ENCODE assay signal across 19 cellular contexts in genomic region chr7:13882051-13882450, GRCh38.
DNase-seq lines count a peak whose midpoint lies in the region; ATAC-seq, FAIRE-seq and TF ChIP-seq lines count a peak whose summit lies in the region.
"Had no signal": no experiment of that assay in that cellular context is flagged by ENCODE, and none has a peak within 500 bp of the region (broad histone marks: within the 10 kb centered on the region; RNA-seq: fewer than 3 reads in every experiment).

No MANE protein-coding gene starts in this region.

- TF ChIP-seq CTCF in OCI-LY1 (IDR thresholded peaks at IDR 0.05; ENCODE audit: low read length) = no peak
- TF ChIP-seq CTCF in foreskin fibroblast (IDR thresholded peaks at IDR 0.05; ENCODE audit: low read depth, low read length) = no peak

- no peaks in the 10 kb centered on the region for H4K20me1 ChIP-seq in OCI-LY1 (ENCODE audit: insufficient read depth, low read length)

- no peaks in the 10 kb centered on the region for H3F3A ChIP-seq in OCI-LY1 (ENCODE audit: insufficient read depth, low read length)

- H2AFZ ChIP-seq in OCI-LY1 (ENCODE audit: low read length) = peak overlapping the region; percentile 81; the same call in 1 of the 2 replicates

- no peaks in the 10 kb centered on the region for H3K36me3 ChIP-seq in OCI-LY1 (ENCODE audit: insufficient read depth, low read length)
- H3K36me3 ChIP-seq: BE2C had no signal

- no peak for DNase-seq in HTR-8/SVneo (ENCODE audit: insufficient read length, low spot score)
- peak; percentile 21 to 34 for DNase-seq in foreskin fibroblast
- no peak for DNase-seq in SK-N-DZ (ENCODE audit: low spot score)
- DNase-seq in HuH-7.5 (ENCODE audit: low spot score) = no peak
- DNase-seq: ACHN; BE2C; C1 segment of cervical spinal cord; CD4-positive, CD25-positive, alpha-beta regulatory T cell; CD8-positive, alpha-beta memory T cell; COR-L47; DMS 273 treated with DMSO at 0.1 percent for 48 hours; GF-D8; H9; KBM-7 had no signal

- H3K9me2 ChIP-seq in OCI-LY1 (ENCODE audit: low read depth, low read length) = no peaks in the 10 kb centered on the region

- H3K79me2 ChIP-seq in OCI-LY1 (ENCODE audit: insufficient read depth, low read length) = no peaks in the 10 kb centered on the region

- H3K9me3 ChIP-seq in OCI-LY1 (ENCODE audit: low read length) = no peaks in the 10 kb centered on the region
- H3K9me3 ChIP-seq: BE2C had no signal

- ATAC-seq in HG03045 (IDR thresholded peaks at IDR 0.05; ENCODE audit: unreplicated experiment) (no peak), GM21825 (IDR thresholded peaks at IDR 0.05; ENCODE audit: unreplicated experiment) (no peak)

- no peak overlapping the region for H3K27ac ChIP-seq in OCI-LY1 (ENCODE audit: low read depth, low read length, poor library complexity, severe bottlenecking)

- H3K9ac ChIP-seq in OCI-LY1 (ENCODE audit: low read length) = no peak overlapping the region

- H3K4me3 ChIP-seq in OCI-LY1 (ENCODE audit: low read depth, low read length, poor library complexity, severe bottlenecking) = no peak overlapping the region
- no peak overlapping the region for H3K4me3 ChIP-seq in foreskin fibroblast (ENCODE audit: low read depth in 1 of 2, low read length in 2 of 2)

- no peaks in the 10 kb centered on the region for H3K27me3 ChIP-seq in OCI-LY1 (ENCODE audit: insufficient read depth, low read length)
- H3K27me3 ChIP-seq: BE2C had no signal

- peak; percentile 13 for FAIRE-seq in HTR-8/SVneo (lab: Jason Lieb, UNC)
- FAIRE-seq: A204.1, H1 had no signal

- H3K4me2 ChIP-seq in OCI-LY1 (ENCODE audit: low read length) = no peak overlapping the region

- peaks cover 4% of the 10 kb centered on the region for H3K4me1 ChIP-seq in OCI-LY1 (ENCODE audit: insufficient read depth, low read length, severe bottlenecking)
- H3K4me1 ChIP-seq: BE2C had no signal

Comparison
In these comparisons a context has a peak if more than half of its experiments do, and no peak if none do; other contexts are left out.
1. DNase-seq: peak in foreskin fibroblast (2 of 2); none in HTR-8/SVneo (single experiment), SK-N-DZ (single experiment) and HuH-7.5 (single experiment).